ENCODE assay signal across 23 cellular contexts in the genomic region with DNA sequence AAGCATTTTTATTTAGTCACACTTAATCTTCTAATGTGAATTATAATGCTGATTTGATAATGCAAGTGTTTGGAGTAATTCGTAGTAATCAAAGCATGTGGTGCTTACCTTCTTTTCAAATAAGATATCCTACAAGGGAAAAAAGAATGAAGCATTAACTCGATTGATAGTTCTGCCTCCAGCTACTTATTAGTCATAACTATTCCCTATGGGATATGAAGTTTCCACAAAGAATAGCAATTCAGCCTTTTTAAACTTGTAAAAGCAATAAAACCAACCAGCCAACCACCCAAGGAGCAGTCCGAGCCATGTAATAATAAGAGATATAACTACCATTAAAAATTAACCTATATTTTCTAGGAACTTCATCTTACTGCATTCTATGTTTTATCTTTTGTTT. TPM values are rescaled to one million over a fixed set of nuclear protein-coding genes. Genes with fewer than 3 reads are reported as not detected.
DNase-seq lines count a peak whose midpoint lies in the region; ATAC-seq lines count a peak whose summit lies in the region.
"Had no signal": no experiment of that assay in that cellular context is flagged by ENCODE, and none has a peak within 500 bp of the region (broad histone marks: within the 10 kb centered on the region; RNA-seq: fewer than 3 reads in every experiment).

No MANE protein-coding gene starts in this region.

- POLR2A ChIA-PET in activated CD8-positive, alpha-beta T cell treated with anti-CD3 and anti-CD28 coated beads, Interleukin-2, amount 10 ng/mL, durations not matched to agents 7 days and 5 days (lab: Charles Lee), result no interaction called here

- in situ Hi-C loops in SK-MEL-5 (cut with HindIII; ENCODE audit: low pct_unique_long_range_greater_than_20kb, low sequenced_read_pairs), result loop anchor here (25.0 kb wide), 1 partner anchor 112 kb away; no protein-coding TSS in a partner anchor

- DNase-seq in COLO829 (ENCODE audit: low spot score), result peak; percentile 93
- peak; percentile 24 for DNase-seq in SK-MEL-5 (ENCODE audit: low read depth, low spot score)
- DNase-seq in fibroblast of the conjunctiva (ENCODE audit: low read depth), result peak; percentile 10
- DNase-seq in stromal cell of bone marrow (ENCODE audit: low read depth), result peak; percentile 66
- DNase-seq in posterior cingulate gyrus, result no peak
- DNase-seq in activated CD8-positive, alpha-beta T cell treated with anti-CD3 and anti-CD28 coated beads, Interleukin-2, amount 10 ng/mL, durations not matched to agents 7 days and 5 days, result no peak
- DNase-seq in effector CD4-positive, alpha-beta T cell, result no peak
- DNase-seq: ACHN; Calu3; CD4-positive, alpha-beta memory T cell; DMS153; MV-4-11; NCI-H1105 treated with DMSO at 0.1 percent for 48 hours; NCI-H2029 treated with DMSO at 0.1 percent for 48 hours; NCI-H2171; NCI-H345; NCI-H524; NCI-H774; NK-92 treated with Interleukin-12 subunit alpha and Interleukin-12 subunit beta, amount 100 ng/mL, for 24 hours had no signal

- H3K27me3 Mint-ChIP-seq in activated CD8-positive, alpha-beta T cell treated with anti-CD3 and anti-CD28 coated beads, Interleukin-2, amount 10 ng/mL, durations not matched to agents 7 days and 5 days (ENCODE audit: low read depth), result peaks cover 2% of the 10 kb centered on the region

- CTCF ChIA-PET in activated CD8-positive, alpha-beta T cell treated with anti-CD3 and anti-CD28 coated beads, Interleukin-2, amount 10 ng/mL, durations not matched to agents 7 days and 5 days (lab: Charles Lee), result no interaction called here

- peaks cover 10% of the 10 kb centered on the region for H3K4me1 Mint-ChIP-seq in activated CD8-positive, alpha-beta T cell treated with anti-CD3 and anti-CD28 coated beads, Interleukin-2, amount 10 ng/mL, durations not matched to agents 7 days and 5 days (ENCODE audit: low read depth)
- H3K4me1 Mint-ChIP-seq: CD4-positive, alpha-beta memory T cell had no signal

- no peak for ATAC-seq in activated CD8-positive, alpha-beta T cell treated with anti-CD3 and anti-CD28 coated beads, Interleukin-2, amount 10 ng/mL, durations not matched to agents 7 days and 5 days

- no peak overlapping the region for H3K4me3 Mint-ChIP-seq in activated CD8-positive, alpha-beta T cell treated with anti-CD3 and anti-CD28 coated beads, Interleukin-2, amount 10 ng/mL, durations not matched to agents 7 days and 5 days
- H3K4me3 Mint-ChIP-seq: CD4-positive, alpha-beta memory T cell; IgD-negative memory B cell had no signal

- intact Hi-C loops in posterior cingulate gyrus (cut with DNase I), result no loop called here

- no peaks in the 10 kb centered on the region for H3K9me3 Mint-ChIP-seq in activated CD8-positive, alpha-beta T cell treated with anti-CD3 and anti-CD28 coated beads, Interleukin-2, amount 10 ng/mL, durations not matched to agents 7 days and 5 days (ENCODE audit: insufficient read depth)
- H3K9me3 Mint-ChIP-seq: CD4-positive, alpha-beta memory T cell; IgD-negative memory B cell had no signal

- no peak overlapping the region for H3K27ac Mint-ChIP-seq in activated CD8-positive, alpha-beta T cell treated with anti-CD3 and anti-CD28 coated beads, Interleukin-2, amount 10 ng/mL, durations not matched to agents 7 days and 5 days
- H3K27ac Mint-ChIP-seq: CD4-positive, alpha-beta memory T cell; IgD-negative memory B cell had no signal

- no peaks in the 10 kb centered on the region for H3K36me3 Mint-ChIP-seq in activated CD8-positive, alpha-beta T cell treated with anti-CD3 and anti-CD28 coated beads, Interleukin-2, amount 10 ng/mL, durations not matched to agents 7 days and 5 days (ENCODE audit: low read depth)
- H3K36me3 Mint-ChIP-seq: CD4-positive, alpha-beta memory T cell; IgD-negative memory B cell had no signal

RNA-seq across cellular contexts. Expression of a gene that starts 11.6 kb away (rescaled TPM):
- 0.26 and 0.32 TPM in 2 replicates for total RNA-seq in SK-MEL-5 (2014; rRNA removed; shearing (Covaris generic))
- polyA plus RNA-seq in SK-MEL-5 (2015; cell fraction: cytosol; rRNA removed), result 0.11 TPM in 1 of 2 replicates, not detected in the other
- 0.44 TPM in 1 of 2 replicates, not detected in the other for polyA plus RNA-seq in SK-MEL-5 (2015; cell fraction: nucleus; rRNA removed)
- not detected for total RNA-seq in activated CD8-positive, alpha-beta T cell treated with anti-CD3 and anti-CD28 coated beads, Interleukin-2, amount 10 ng/mL, durations not matched to agents 7 days and 5 days
- total RNA-seq: G401, H4, M059J had no signal
- polyA plus RNA-seq: CD4-positive, alpha-beta memory T cell; IgD-negative memory B cell had no signal

RNA-seq across cellular contexts. Expression of a gene that starts 42.6 kb away (rescaled TPM):
- 49.2 and 51.2 TPM in 2 replicates for total RNA-seq in SK-MEL-5 (2014; rRNA removed; shearing (Covaris generic))
- polyA plus RNA-seq in SK-MEL-5 (2015; cell fraction: cytosol; rRNA removed), result 28.3 and 38.1 TPM in 2 replicates
- 57.5 and 87.0 TPM in 2 replicates for polyA plus RNA-seq in SK-MEL-5 (2015; cell fraction: nucleus; rRNA removed)
- total RNA-seq in activated CD8-positive, alpha-beta T cell treated with anti-CD3 and anti-CD28 coated beads, Interleukin-2, amount 10 ng/mL, durations not matched to agents 7 days and 5 days, result 10 to 100 TPM; 37.1 to 39.8 TPM

Comparison
In these comparisons a context has a peak if more than half of its experiments do, and no peak if none do; other contexts are left out.
1. DNase-seq: peak in COLO829 (single experiment), SK-MEL-5 (single experiment), fibroblast of the conjunctiva (single experiment) and stromal cell of bone marrow (single experiment); none in posterior cingulate gyrus (0 of 10), activated CD8-positive, alpha-beta T cell treated with anti-CD3 and anti-CD28 coated beads, Interleukin-2, amount 10 ng/mL, durations not matched to agents 7 days and 5 days (single experiment) and effector CD4-positive, alpha-beta T cell (single experiment).